In the genomic region with DNA sequence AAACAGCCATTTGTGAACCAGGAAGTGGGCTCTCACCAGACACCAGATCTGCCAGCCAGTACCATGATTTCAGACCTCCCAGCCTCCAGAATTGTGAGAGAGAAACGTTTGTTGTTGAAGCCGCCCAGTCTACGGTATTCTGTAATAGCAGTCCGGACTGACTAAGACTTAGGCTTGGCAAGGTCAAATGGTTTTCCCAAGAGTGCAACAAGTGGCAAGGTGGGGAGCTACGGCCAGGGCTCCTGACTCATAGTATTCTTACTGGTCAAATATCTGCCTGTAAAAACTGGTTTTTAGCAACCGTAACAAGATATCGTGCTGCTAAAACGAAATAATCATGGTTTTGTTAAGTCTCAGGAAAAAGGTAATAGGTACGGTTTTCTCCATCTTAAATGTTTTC, we compare ENCODE assay signal across 21 cellular contexts. TPM values are rescaled to one million over a fixed set of nuclear protein-coding genes. Genes with fewer than 3 reads are reported as not detected.
A peak's percentile ranks its signal among the peaks of the same experiment; 100 is the strongest.
DNase-seq lines count a peak whose midpoint lies in the region.
"Had no signal": no experiment of that assay in that cellular context is flagged by ENCODE, and none has a peak within 500 bp of the region (broad histone marks: within the 10 kb centered on the region; RNA-seq: fewer than 3 reads in every experiment).

No MANE protein-coding gene starts in this region.

- no peaks in the 10 kb centered on the region for H3K36me3 ChIP-seq in mesendoderm (ENCODE audit: control insufficient read depth, insufficient read depth, low read length)

- H3K9me3 Mint-ChIP-seq in activated CD4-positive, alpha-beta memory T cell treated with anti-CD3 and anti-CD28 coated beads, Interleukin-2, amount 10 ng/mL, durations not matched to agents 7 days and 5 days, result no peaks in the 10 kb centered on the region
- H3K9me3 Mint-ChIP-seq: CD8-positive, alpha-beta T cell had no signal

- no peak overlapping the region for H3K56ac ChIP-seq in mesendoderm (ENCODE audit: low read length)

- H2BK15ac ChIP-seq in mesendoderm (replicated peaks; ENCODE audit: low read depth), result no peak overlapping the region

- no peak overlapping the region for H2BK120ac ChIP-seq in mesendoderm (ENCODE audit: low read depth, low read length)

- POLR2A ChIA-PET in activated CD4-positive, alpha-beta memory T cell treated with anti-CD3 and anti-CD28 coated beads, Interleukin-2, amount 10 ng/mL, durations not matched to agents 7 days and 5 days (lab: Charles Lee), result no interaction called here

- H3K23ac ChIP-seq in mesendoderm (ENCODE audit: low read length), result no peak overlapping the region

- peak overlapping the region; percentile 56 for H4K8ac ChIP-seq in mesendoderm (ENCODE audit: low read depth, low read length)

- no peak overlapping the region for H3K4me3 Mint-ChIP-seq in activated CD4-positive, alpha-beta memory T cell treated with anti-CD3 and anti-CD28 coated beads, Interleukin-2, amount 10 ng/mL, durations not matched to agents 7 days and 5 days
- H3K4me3 Mint-ChIP-seq: B cell; CD8-positive, alpha-beta T cell had no signal

- no peaks in the 10 kb centered on the region for H3K27me3 ChIP-seq in mesendoderm (ENCODE audit: insufficient read depth, low read length, poor library complexity)

- no peak overlapping the region for H3K18ac ChIP-seq in mesendoderm (ENCODE audit: low read length)

- no peak overlapping the region for H3K4me3 ChIP-seq in mesendoderm (ENCODE audit: low read length)
- H3K4me3 ChIP-seq: SK-N-MC had no signal

- no peak overlapping the region for H2AK5ac ChIP-seq in mesendoderm (ENCODE audit: low read length)

- H3K4me1 ChIP-seq in mesendoderm (ENCODE audit: control insufficient read depth, low read depth, low read length), result no peaks in the 10 kb centered on the region

- H3K79me1 ChIP-seq in mesendoderm (ENCODE audit: low read length), result no peaks in the 10 kb centered on the region

- no peaks in the 10 kb centered on the region for H3K27me3 Mint-ChIP-seq in activated CD4-positive, alpha-beta memory T cell treated with anti-CD3 and anti-CD28 coated beads, Interleukin-2, amount 10 ng/mL, durations not matched to agents 7 days and 5 days
- H3K27me3 Mint-ChIP-seq: B cell had no signal

- H3K4ac ChIP-seq in mesendoderm (ENCODE audit: low read depth, low read length), result no peak overlapping the region

- H3K36me3 Mint-ChIP-seq in activated CD4-positive, alpha-beta memory T cell treated with anti-CD3 and anti-CD28 coated beads, Interleukin-2, amount 10 ng/mL, durations not matched to agents 7 days and 5 days (ENCODE audit: low read depth), result no peaks in the 10 kb centered on the region
- H3K36me3 Mint-ChIP-seq: CD8-positive, alpha-beta T cell had no signal

- H3K9ac ChIP-seq in mesendoderm (ENCODE audit: low read length), result no peak overlapping the region
- H3K9ac ChIP-seq: KMS-11 had no signal

- no peaks in the 10 kb centered on the region for H3K4me1 Mint-ChIP-seq in activated CD4-positive, alpha-beta memory T cell treated with anti-CD3 and anti-CD28 coated beads, Interleukin-2, amount 10 ng/mL, durations not matched to agents 7 days and 5 days
- H3K4me1 Mint-ChIP-seq: B cell had no signal

- no peak overlapping the region for H2BK5ac ChIP-seq in mesendoderm (ENCODE audit: low read length)

- WGBS in mesendoderm (ENCODE audit: extremely low coverage, insufficient coverage, low lambda C conversion rate), result no CpG with 5 or more reads among the region's 9 CpGs

- H4K5ac ChIP-seq in mesendoderm (ENCODE audit: low read length), result no peak overlapping the region

- H3K79me2 ChIP-seq in mesendoderm (ENCODE audit: control insufficient read depth, insufficient read depth, low read length), result no peaks in the 10 kb centered on the region

- H3K27ac Mint-ChIP-seq in activated CD4-positive, alpha-beta memory T cell treated with anti-CD3 and anti-CD28 coated beads, Interleukin-2, amount 10 ng/mL, durations not matched to agents 7 days and 5 days, result no peak overlapping the region
- H3K27ac Mint-ChIP-seq: B cell; CD8-positive, alpha-beta T cell had no signal

- H3K4me2 ChIP-seq in mesendoderm (ENCODE audit: low read length), result no peak overlapping the region
- H3K4me2 ChIP-seq: KMS-11 had no signal

- H3K27ac ChIP-seq in mesendoderm (ENCODE audit: low read depth, low read length), result no peak overlapping the region
- H3K27ac ChIP-seq: 22Rv1, C4-2B, KMS-11, SK-N-MC had no signal

- CTCF ChIA-PET in activated CD4-positive, alpha-beta memory T cell treated with anti-CD3 and anti-CD28 coated beads, Interleukin-2, amount 10 ng/mL, durations not matched to agents 7 days and 5 days (lab: Charles Lee), result interaction anchor here (2.1 kb wide), 1 partner anchor 18 kb away, joined by 7 read pairs; no protein-coding TSS in a partner anchor

- DNase-seq in activated CD8-positive, alpha-beta memory T cell treated with anti-CD3 and anti-CD28 coated beads, Interleukin-2, amount 50 U/mL, for 48 hours, result peak; percentile 22
- no peak for DNase-seq in activated CD8-positive, alpha-beta memory T cell treated with anti-CD3 and anti-CD28 coated beads for 24 hours
- DNase-seq in amniotic epithelial cell (ENCODE audit: low read depth) (peak; percentile 35), mesendoderm (no peak), stromal cell of bone marrow (ENCODE audit: low read depth) (peak; percentile 57), NCI-H1105 treated with DMSO at 0.1 percent for 48 hours (lab: John Stamatoyannopoulos, UW) (no peak), NCI-H526 (lab: John Stamatoyannopoulos, UW) (no peak)
- no peak for DNase-seq in activated CD4-positive, alpha-beta memory T cell treated with anti-CD3 and anti-CD28 coated beads, Interleukin-2, amount 10 ng/mL, durations not matched to agents 7 days and 5 days
- DNase-seq: CD8-positive, alpha-beta T cell; DMS153; H7; IMR-90; NCI-H2029; NCI-H446; NCI-H524 treated with DMSO at 0.1 percent for 48 hours; SHP77 treated with DMSO at 0.1 percent for 48 hours had no signal

RNA-seq across cellular contexts. Expression of a gene that starts 37.8 kb away (rescaled TPM):
- polyA plus RNA-seq in mesendoderm (2013, experiment 1 of 2), result 23.1 TPM
- polyA plus RNA-seq in mesendoderm (2013, experiment 2 of 2), result 23.1 TPM
- total RNA-seq in activated CD4-positive, alpha-beta memory T cell treated with anti-CD3 and anti-CD28 coated beads, Interleukin-2, amount 10 ng/mL, durations not matched to agents 7 days and 5 days, result 10 to 100 TPM; 23.1 to 23.4 TPM

Comparison
In these comparisons a context has a peak if more than half of its experiments do, and no peak if none do; other contexts are left out.
1. DNase-seq: peak in activated CD8-positive, alpha-beta memory T cell treated with anti-CD3 and anti-CD28 coated beads, Interleukin-2, amount 50 U/mL, for 48 hours (single experiment), amniotic epithelial cell (single experiment) and stromal cell of bone marrow (single experiment); none in activated CD8-positive, alpha-beta memory T cell treated with anti-CD3 and anti-CD28 coated beads for 24 hours (single experiment), mesendoderm (single experiment), NCI-H1105 treated with DMSO at 0.1 percent for 48 hours (single experiment), activated CD4-positive, alpha-beta memory T cell treated with anti-CD3 and anti-CD28 coated beads, Interleukin-2, amount 10 ng/mL, durations not matched to agents 7 days and 5 days (single experiment) and NCI-H526 (0 of 2).